Comparison of ENCODE assay signal across 2 cellular contexts in the genomic region with DNA sequence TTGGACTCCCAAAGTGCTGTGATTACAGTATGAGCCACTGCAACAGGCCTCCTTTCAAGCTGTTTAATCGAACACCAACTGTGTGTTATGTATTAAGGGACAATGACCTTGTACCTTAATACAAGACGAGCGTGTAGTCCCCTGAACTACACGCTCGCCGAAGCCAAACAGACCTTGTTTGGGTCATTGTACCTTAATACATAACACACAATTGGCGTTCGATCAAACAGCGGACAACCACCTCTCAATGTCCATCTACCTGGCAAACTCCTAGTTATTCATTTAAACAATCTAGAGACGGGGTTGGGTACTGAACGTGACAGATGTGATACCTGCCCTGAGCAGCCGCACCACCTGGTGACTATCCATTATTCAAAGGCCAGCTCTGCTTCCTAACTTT.
TF ChIP-seq lines count a peak whose summit lies in the region.

No MANE protein-coding gene starts in this region.

TF ChIP-seq in SK-N-SH, 30 proteins besides CTCF, POLR2A, EP300 and RAD21 (continued from another document):
- TF ChIP-seq, protein P1, sequence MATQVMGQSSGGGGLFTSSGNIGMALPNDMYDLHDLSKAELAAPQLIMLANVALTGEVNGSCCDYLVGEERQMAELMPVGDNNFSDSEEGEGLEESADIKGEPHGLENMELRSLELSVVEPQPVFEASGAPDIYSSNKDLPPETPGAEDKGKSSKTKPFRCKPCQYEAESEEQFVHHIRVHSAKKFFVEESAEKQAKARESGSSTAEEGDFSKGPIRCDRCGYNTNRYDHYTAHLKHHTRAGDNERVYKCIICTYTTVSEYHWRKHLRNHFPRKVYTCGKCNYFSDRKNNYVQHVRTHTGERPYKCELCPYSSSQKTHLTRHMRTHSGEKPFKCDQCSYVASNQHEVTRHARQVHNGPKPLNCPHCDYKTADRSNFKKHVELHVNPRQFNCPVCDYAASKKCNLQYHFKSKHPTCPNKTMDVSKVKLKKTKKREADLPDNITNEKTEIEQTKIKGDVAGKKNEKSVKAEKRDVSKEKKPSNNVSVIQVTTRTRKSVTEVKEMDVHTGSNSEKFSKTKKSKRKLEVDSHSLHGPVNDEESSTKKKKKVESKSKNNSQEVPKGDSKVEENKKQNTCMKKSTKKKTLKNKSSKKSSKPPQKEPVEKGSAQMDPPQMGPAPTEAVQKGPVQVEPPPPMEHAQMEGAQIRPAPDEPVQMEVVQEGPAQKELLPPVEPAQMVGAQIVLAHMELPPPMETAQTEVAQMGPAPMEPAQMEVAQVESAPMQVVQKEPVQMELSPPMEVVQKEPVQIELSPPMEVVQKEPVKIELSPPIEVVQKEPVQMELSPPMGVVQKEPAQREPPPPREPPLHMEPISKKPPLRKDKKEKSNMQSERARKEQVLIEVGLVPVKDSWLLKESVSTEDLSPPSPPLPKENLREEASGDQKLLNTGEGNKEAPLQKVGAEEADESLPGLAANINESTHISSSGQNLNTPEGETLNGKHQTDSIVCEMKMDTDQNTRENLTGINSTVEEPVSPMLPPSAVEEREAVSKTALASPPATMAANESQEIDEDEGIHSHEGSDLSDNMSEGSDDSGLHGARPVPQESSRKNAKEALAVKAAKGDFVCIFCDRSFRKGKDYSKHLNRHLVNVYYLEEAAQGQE (IDR thresholded peaks at IDR 0.05; ENCODE audit: low read depth, low read length), result no peak
- TF ChIP-seq RFX5 (IDR thresholded peaks at IDR 0.05; ENCODE audit: low read length) (no peak), EZH2phosphoT487 (IDR thresholded peaks at IDR 0.05; ENCODE audit: borderline replicate concordance, low read depth) (no peak), ZBTB33 (IDR thresholded peaks at IDR 0.05; ENCODE audit: borderline replicate concordance, low read depth) (no peak), FOXJ3 (CRISPR knock-in tag; IDR thresholded peaks at IDR 0.05) (no peak), POLR2AphosphoS5 (IDR thresholded peaks at IDR 0.05; ENCODE audit: low read depth, low read length) (no peak), SIN3A (IDR thresholded peaks at IDR 0.05; ENCODE audit: borderline replicate concordance, low read depth, low read length) (no peak), NRF1 (IDR thresholded peaks at IDR 0.05; ENCODE audit: low read depth, low read length) (no peak), TCF12 (IDR thresholded peaks at IDR 0.05) (no peak), SMC3 (IDR thresholded peaks at IDR 0.05; ENCODE audit: low read depth, low read length) (no peak), RXRA (IDR thresholded peaks at IDR 0.05; ENCODE audit: borderline replicate concordance, low read depth) (no peak), GABPA (IDR thresholded peaks at IDR 0.05; ENCODE audit: low read depth) (no peak)
- TF ChIP-seq, protein P2, sequence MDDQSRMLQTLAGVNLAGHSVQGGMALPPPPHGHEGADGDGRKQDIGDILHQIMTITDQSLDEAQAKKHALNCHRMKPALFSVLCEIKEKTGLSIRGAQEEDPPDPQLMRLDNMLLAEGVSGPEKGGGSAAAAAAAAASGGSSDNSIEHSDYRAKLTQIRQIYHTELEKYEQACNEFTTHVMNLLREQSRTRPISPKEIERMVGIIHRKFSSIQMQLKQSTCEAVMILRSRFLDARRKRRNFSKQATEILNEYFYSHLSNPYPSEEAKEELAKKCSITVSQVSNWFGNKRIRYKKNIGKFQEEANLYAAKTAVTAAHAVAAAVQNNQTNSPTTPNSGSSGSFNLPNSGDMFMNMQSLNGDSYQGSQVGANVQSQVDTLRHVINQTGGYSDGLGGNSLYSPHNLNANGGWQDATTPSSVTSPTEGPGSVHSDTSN (IDR thresholded peaks at IDR 0.05), result no peak
- TF ChIP-seq, protein P3, sequence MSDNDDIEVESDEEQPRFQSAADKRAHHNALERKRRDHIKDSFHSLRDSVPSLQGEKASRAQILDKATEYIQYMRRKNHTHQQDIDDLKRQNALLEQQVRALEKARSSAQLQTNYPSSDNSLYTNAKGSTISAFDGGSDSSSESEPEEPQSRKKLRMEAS (IDR thresholded peaks at IDR 0.05; ENCODE audit: low read depth), result no peak

TF ChIP-seq in SK-N-SH treated with all-trans-retinoic acid at 6 μM for 48 hours, 23 proteins besides CTCF, POLR2A, EP300 and RAD21 (continued from another document):
- TF ChIP-seq ZNF8 (CRISPR knock-in tag; IDR thresholded peaks at IDR 0.05) (no peak), GLIS3 (CRISPR knock-in tag; IDR thresholded peaks at IDR 0.05) (no peak), PPARA (CRISPR knock-in tag; IDR thresholded peaks at IDR 0.05; ENCODE audit: borderline replicate concordance) (no peak), CREB5 (CRISPR knock-in tag; IDR thresholded peaks at IDR 0.05; ENCODE audit: low read depth) (no peak), ZNF565 (CRISPR knock-in tag; conservative IDR thresholded peaks at IDR 0.05; ENCODE audit: low read depth) (no peak), OSR1 (CRISPR knock-in tag; IDR thresholded peaks at IDR 0.05) (no peak)
- TF ChIP-seq, protein P4, sequence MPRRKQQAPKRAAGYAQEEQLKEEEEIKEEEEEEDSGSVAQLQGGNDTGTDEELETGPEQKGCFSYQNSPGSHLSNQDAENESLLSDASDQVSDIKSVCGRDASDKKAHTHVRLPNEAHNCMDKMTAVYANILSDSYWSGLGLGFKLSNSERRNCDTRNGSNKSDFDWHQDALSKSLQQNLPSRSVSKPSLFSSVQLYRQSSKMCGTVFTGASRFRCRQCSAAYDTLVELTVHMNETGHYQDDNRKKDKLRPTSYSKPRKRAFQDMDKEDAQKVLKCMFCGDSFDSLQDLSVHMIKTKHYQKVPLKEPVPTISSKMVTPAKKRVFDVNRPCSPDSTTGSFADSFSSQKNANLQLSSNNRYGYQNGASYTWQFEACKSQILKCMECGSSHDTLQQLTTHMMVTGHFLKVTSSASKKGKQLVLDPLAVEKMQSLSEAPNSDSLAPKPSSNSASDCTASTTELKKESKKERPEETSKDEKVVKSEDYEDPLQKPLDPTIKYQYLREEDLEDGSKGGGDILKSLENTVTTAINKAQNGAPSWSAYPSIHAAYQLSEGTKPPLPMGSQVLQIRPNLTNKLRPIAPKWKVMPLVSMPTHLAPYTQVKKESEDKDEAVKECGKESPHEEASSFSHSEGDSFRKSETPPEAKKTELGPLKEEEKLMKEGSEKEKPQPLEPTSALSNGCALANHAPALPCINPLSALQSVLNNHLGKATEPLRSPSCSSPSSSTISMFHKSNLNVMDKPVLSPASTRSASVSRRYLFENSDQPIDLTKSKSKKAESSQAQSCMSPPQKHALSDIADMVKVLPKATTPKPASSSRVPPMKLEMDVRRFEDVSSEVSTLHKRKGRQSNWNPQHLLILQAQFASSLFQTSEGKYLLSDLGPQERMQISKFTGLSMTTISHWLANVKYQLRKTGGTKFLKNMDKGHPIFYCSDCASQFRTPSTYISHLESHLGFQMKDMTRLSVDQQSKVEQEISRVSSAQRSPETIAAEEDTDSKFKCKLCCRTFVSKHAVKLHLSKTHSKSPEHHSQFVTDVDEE (CRISPR knock-in tag; IDR thresholded peaks at IDR 0.05), result no peak
